In genomic region chr5:124734574-124735168, GRCh38 we compare ENCODE assay signal across 12 cellular contexts. TPM values are rescaled to one million over a fixed set of nuclear protein-coding genes. Genes with fewer than 3 reads are reported as not detected.
DNase-seq lines count a peak whose midpoint lies in the region; ATAC-seq and TF ChIP-seq lines count a peak whose summit lies in the region.
"Had no signal": no experiment of that assay in that cellular context is flagged by ENCODE, and none has a peak within 500 bp of the region (broad histone marks: within the 10 kb centered on the region; RNA-seq: fewer than 3 reads in every experiment).

No MANE protein-coding gene starts in this region.

- intact Hi-C loops in esophagus squamous epithelium (cut with DNase I) (no loop called here), ovary (cut with DNase I) (no loop called here)

- TF ChIP-seq CTCF in esophagus squamous epithelium (IDR thresholded peaks at IDR 0.05), result no peak
- TF ChIP-seq CTCF in ovary (IDR thresholded peaks at IDR 0.05), result no peak

- no peak overlapping the region for H3K4me3 Mint-ChIP-seq in activated naive CD4-positive, alpha-beta T cell treated with anti-CD3 and anti-CD28 coated beads, Interleukin-2, amount 10 ng/mL, durations not matched to agents 7 days and 5 days

- 45 to 53% methylated on average over 8 of the region's 8 CpGs for WGBS in esophagus squamous epithelium, 2 donors
- WGBS in ovary, 3 donors, result 47 to 70% (median 66%) methylated on average over 8 of the region's 8 CpGs

- no peaks in the 10 kb centered on the region for H3K4me1 Mint-ChIP-seq in activated naive CD4-positive, alpha-beta T cell treated with anti-CD3 and anti-CD28 coated beads, Interleukin-2, amount 10 ng/mL, durations not matched to agents 7 days and 5 days

- H3K79me2 ChIP-seq in ACC112 (ENCODE audit: control insufficient read depth, insufficient read depth, low read length, unreplicated experiment), result peaks cover 19% of the 10 kb centered on the region

- TF ChIP-seq POLR2A in esophagus squamous epithelium (IDR thresholded peaks at IDR 0.05), result no peak
- TF ChIP-seq POLR2A in ovary (IDR thresholded peaks at IDR 0.05), result no peak

- no peaks in the 10 kb centered on the region for H3K9me3 Mint-ChIP-seq in activated naive CD4-positive, alpha-beta T cell treated with anti-CD3 and anti-CD28 coated beads, Interleukin-2, amount 10 ng/mL, durations not matched to agents 7 days and 5 days

- H3K4me1 ChIP-seq in ACC112 (ENCODE audit: control insufficient read depth, insufficient read depth, low read length, unreplicated experiment) (peaks cover 10% of the 10 kb centered on the region), esophagus squamous epithelium (peaks cover 0 to 96% (median 10%) of the 10 kb centered on the region in 3 donors), ovary (ENCODE audit: insufficient read depth) (no peaks in the 10 kb centered on the region)

- TF ChIP-seq EP300 in ovary (IDR thresholded peaks at IDR 0.05), result no peak

- no peaks in the 10 kb centered on the region for H3K27me3 ChIP-seq in ACC112 (ENCODE audit: insufficient read depth, low read length)
- no peaks in the 10 kb centered on the region for H3K27me3 ChIP-seq in esophagus squamous epithelium
- no peaks in the 10 kb centered on the region for H3K27me3 ChIP-seq in ovary

- peak; percentile 72 for DNase-seq in NCI-H69 (lab: John Stamatoyannopoulos, UW)
- no peak for DNase-seq in esophagus squamous epithelium (lab: John Stamatoyannopoulos, UW)
- DNase-seq in ovary, result no peak
- no peak for DNase-seq in activated naive CD4-positive, alpha-beta T cell treated with anti-CD3 and anti-CD28 coated beads, Interleukin-2, amount 10 ng/mL, durations not matched to agents 7 days and 5 days
- DNase-seq in AG08395 (ENCODE audit: low spot score), result no peak
- DNase-seq in NCI-H1105 treated with DMSO at 0.1 percent for 48 hours (lab: John Stamatoyannopoulos, UW), result no peak
- DNase-seq: activated CD4-positive, CD25-positive, alpha-beta regulatory T cell; activated gamma-delta T cell treated with Interleukin-2 at 50 U/mL for 16 hours; AML-193; NCI-H2029 treated with DMSO at 0.1 percent for 48 hours had no signal

- H3K36me3 ChIP-seq in ACC112 (ENCODE audit: insufficient read depth, low read length), result no peaks in the 10 kb centered on the region
- H3K36me3 ChIP-seq in esophagus squamous epithelium, result no peaks in the 10 kb centered on the region
- H3K36me3 ChIP-seq in ovary, result no peaks in the 10 kb centered on the region

- H3K4me3 ChIP-seq in ACC112 (ENCODE audit: low read depth, low read length), result peak overlapping the region; percentile 69
- H3K4me3 ChIP-seq in esophagus squamous epithelium, result peak overlapping the region; percentile 11 to 59 (median 35)
- H3K4me3 ChIP-seq in ovary, result peak overlapping the region; percentile 20

- CTCF ChIA-PET in activated naive CD4-positive, alpha-beta T cell treated with anti-CD3 and anti-CD28 coated beads, Interleukin-2, amount 10 ng/mL, durations not matched to agents 7 days and 5 days (lab: Charles Lee), result no interaction called here

- H3K36me3 Mint-ChIP-seq in activated naive CD4-positive, alpha-beta T cell treated with anti-CD3 and anti-CD28 coated beads, Interleukin-2, amount 10 ng/mL, durations not matched to agents 7 days and 5 days, result no peaks in the 10 kb centered on the region

- no peak for ATAC-seq in HG03097 (IDR thresholded peaks at IDR 0.05; ENCODE audit: low FRiP score, unreplicated experiment)

- no peak overlapping the region for H3K27ac Mint-ChIP-seq in activated naive CD4-positive, alpha-beta T cell treated with anti-CD3 and anti-CD28 coated beads, Interleukin-2, amount 10 ng/mL, durations not matched to agents 7 days and 5 days

- peak overlapping the region; percentile 91 for H2AFZ ChIP-seq in ACC112 (ENCODE audit: low read length, unreplicated experiment)

- H3K9me3 ChIP-seq in esophagus squamous epithelium, result no peaks in the 10 kb centered on the region
- H3K9me3 ChIP-seq in ovary, result no peaks in the 10 kb centered on the region

- H3K27ac ChIP-seq in ACC112 (ENCODE audit: low read depth, low read length), result no peak overlapping the region
- H3K27ac ChIP-seq in esophagus squamous epithelium, result peak overlapping the region in 3 of 4 donors; percentile 47 to 81 (median 66)
- H3K27ac ChIP-seq in ovary, result no peak overlapping the region

- peaks cover 8% of the 10 kb centered on the region for H3K27me3 Mint-ChIP-seq in activated naive CD4-positive, alpha-beta T cell treated with anti-CD3 and anti-CD28 coated beads, Interleukin-2, amount 10 ng/mL, durations not matched to agents 7 days and 5 days

RNA-seq across cellular contexts. Expression of gene ZNF608, which starts 11.8 kb away (rescaled TPM):
- total RNA-seq in esophagus squamous epithelium (10 to 100 TPM in 2 of 4 donors, 1 to 10 TPM in 2; 5.8 to 25.7 (median 10.4) TPM), ovary (10 to 100 TPM; 11.1 to 26.8 (median 15.5) TPM)
- polyA plus RNA-seq in ovary, result 10 to 100 TPM in 1 of 2 donors, 1 to 10 TPM in 1; 7.5 to 10.5 TPM

Comparison
In these comparisons a context has a peak if more than half of its experiments do, and no peak if none do; other contexts are left out.
1. H3K27ac ChIP-seq: peak in esophagus squamous epithelium (3 of 4); none in ACC112 (single experiment) and ovary (0 of 2).
2. Peak in every context shown above with its lines, with median percentiles within 50 percentile points of each other: H3K4me3 ChIP-seq.